23 cellular contexts compared by ENCODE assay signal in genomic region chr2:232652505-232652851, GRCh38. TPM values are rescaled to one million over a fixed set of nuclear protein-coding genes. Genes with fewer than 3 reads are reported as not detected.
DNase-seq lines count a peak whose midpoint lies in the region; ATAC-seq and TF ChIP-seq lines count a peak whose summit lies in the region.
"Had no signal": no experiment of that assay in that cellular context is flagged by ENCODE, and none has a peak within 500 bp of the region (broad histone marks: within the 10 kb centered on the region; RNA-seq: fewer than 3 reads in every experiment).

No MANE protein-coding gene starts in this region.

- H3K36me3 Mint-ChIP-seq in activated CD8-positive, alpha-beta T cell treated with anti-CD3 and anti-CD28 coated beads for 36 hours (ENCODE audit: low read depth): no peaks in the 10 kb centered on the region
- H3K36me3 Mint-ChIP-seq: activated naive CD8-positive, alpha-beta T cell; CD4-positive, alpha-beta memory T cell; stimulated activated naive B cell treated with anti-CD40 and anti-IgM and Interleukin-4, amounts not matched to agents 10 μg/mL and 1 μg/mL and 100 μg/mL, for 72 hours had no signal

- H3K27ac Mint-ChIP-seq in activated CD8-positive, alpha-beta T cell treated with anti-CD3 and anti-CD28 coated beads for 36 hours: no peak overlapping the region
- H3K27ac Mint-ChIP-seq: activated naive CD8-positive, alpha-beta T cell; CD4-positive, alpha-beta memory T cell; dendritic cell treated with granulocyte-macrophage colony-stimulating factor and Interleukin-4, amounts not matched to agents 40 ng/mL and 50 ng/mL, for 4 days; stimulated activated naive B cell treated with anti-CD40 and anti-IgM and Interleukin-4, amounts not matched to agents 10 μg/mL and 1 μg/mL and 100 μg/mL, for 72 hours had no signal

- no peaks in the 10 kb centered on the region for H3K36me3 ChIP-seq in mesodermal cell (ENCODE audit: control insufficient read depth, insufficient read depth, low read length)
- no peaks in the 10 kb centered on the region for H3K36me3 ChIP-seq in mucosa of descending colon (ENCODE audit: low read depth)
- H3K36me3 ChIP-seq: brain microvascular endothelial cell, Peyer's patch, tibial nerve had no signal

- POLR2A ChIA-PET in HEK293T (lab: Yijun Ruan, JAX): interaction anchor here (1.6 kb wide), 1 partner anchor 19 kb away, joined by 4 read pairs; the partner anchor contains the start of gene EFHD1
- POLR2A ChIA-PET in activated CD8-positive, alpha-beta T cell treated with anti-CD3 and anti-CD28 coated beads for 36 hours (lab: Charles Lee): no interaction called here

- H3K4me3 ChIP-seq in mesodermal cell (ENCODE audit: extremely low read depth, insufficient read depth, low read length, poor library complexity, severe bottlenecking): no peak overlapping the region
- no peak overlapping the region for H3K4me3 ChIP-seq in mucosa of descending colon
- H3K4me3 ChIP-seq: Peyer's patch, tibial nerve had no signal

- H3K27me3 Mint-ChIP-seq in activated CD8-positive, alpha-beta T cell treated with anti-CD3 and anti-CD28 coated beads for 36 hours: no peaks in the 10 kb centered on the region
- H3K27me3 Mint-ChIP-seq: activated naive CD8-positive, alpha-beta T cell; CD4-positive, alpha-beta memory T cell had no signal

- H3K4me1 ChIP-seq in mesodermal cell (ENCODE audit: control insufficient read depth, insufficient read depth, low read length, poor library complexity, severe bottlenecking) (peaks cover 10% of the 10 kb centered on the region), mucosa of descending colon (ENCODE audit: low read depth) (no peaks in the 10 kb centered on the region)
- H3K4me1 ChIP-seq: Peyer's patch had no signal

- no peak for ATAC-seq in mucosa of descending colon
- ATAC-seq in activated CD8-positive, alpha-beta T cell treated with anti-CD3 and anti-CD28 coated beads for 36 hours: no peak
- ATAC-seq: sciatic nerve; SK-N-SH treated with all-trans-retinoic acid at 6 μM for 48 hours; stimulated activated naive B cell treated with anti-CD40 and anti-IgM and Interleukin-4, amounts not matched to agents 10 μg/mL and 1 μg/mL and 100 μg/mL, for 72 hours had no signal

- no peak overlapping the region for H3K4me3 Mint-ChIP-seq in activated CD8-positive, alpha-beta T cell treated with anti-CD3 and anti-CD28 coated beads for 36 hours
- H3K4me3 Mint-ChIP-seq: activated naive CD8-positive, alpha-beta T cell; CD4-positive, alpha-beta memory T cell; dendritic cell treated with granulocyte-macrophage colony-stimulating factor and Interleukin-4, amounts not matched to agents 40 ng/mL and 50 ng/mL, for 4 days; stimulated activated naive B cell treated with anti-CD40 and anti-IgM and Interleukin-4, amounts not matched to agents 10 μg/mL and 1 μg/mL and 100 μg/mL, for 72 hours had no signal

- no peak for TF ChIP-seq CTCF in mucosa of descending colon (IDR thresholded peaks at IDR 0.05)
- no peak for TF ChIP-seq CTCF in activated CD8-positive, alpha-beta T cell treated with anti-CD3 and anti-CD28 coated beads for 36 hours (IDR thresholded peaks at IDR 0.05)

- no peaks in the 10 kb centered on the region for H3K9me3 ChIP-seq in mesodermal cell (ENCODE audit: control insufficient read depth, low read length)
- H3K9me3 ChIP-seq in mucosa of descending colon: no peaks in the 10 kb centered on the region
- H3K9me3 ChIP-seq: Peyer's patch, tibial nerve had no signal

- no peaks in the 10 kb centered on the region for H3K4me1 Mint-ChIP-seq in activated CD8-positive, alpha-beta T cell treated with anti-CD3 and anti-CD28 coated beads for 36 hours (ENCODE audit: low read depth)
- H3K4me1 Mint-ChIP-seq: CD4-positive, alpha-beta memory T cell; stimulated activated naive B cell treated with anti-CD40 and anti-IgM and Interleukin-4, amounts not matched to agents 10 μg/mL and 1 μg/mL and 100 μg/mL, for 72 hours had no signal

- CTCF ChIA-PET in HEK293T (lab: Yijun Ruan, JAX): no interaction called here
- CTCF ChIA-PET in activated CD8-positive, alpha-beta T cell treated with anti-CD3 and anti-CD28 coated beads for 36 hours (lab: Charles Lee): interaction anchor here (1.2 kb wide), 1 partner anchor 15 kb away, joined by 3 read pairs; no protein-coding TSS in a partner anchor

- WGBS in mesodermal cell (ENCODE audit: insufficient coverage in 2 of 2), 2 experiments: 55 to 73% methylated on average over 3 to 4 of the region's 4 CpGs

- H3K27ac ChIP-seq in mesodermal cell (ENCODE audit: low read depth, low read length, severe bottlenecking): peak overlapping the region; percentile 50
- H3K27ac ChIP-seq: brain microvascular endothelial cell, Peyer's patch, tibial nerve had no signal

- H3K9me3 Mint-ChIP-seq in activated CD8-positive, alpha-beta T cell treated with anti-CD3 and anti-CD28 coated beads for 36 hours: no peaks in the 10 kb centered on the region
- H3K9me3 Mint-ChIP-seq: CD4-positive, alpha-beta memory T cell; dendritic cell treated with granulocyte-macrophage colony-stimulating factor and Interleukin-4, amounts not matched to agents 40 ng/mL and 50 ng/mL, for 4 days; stimulated activated naive B cell treated with anti-CD40 and anti-IgM and Interleukin-4, amounts not matched to agents 10 μg/mL and 1 μg/mL and 100 μg/mL, for 72 hours had no signal

- intact Hi-C loops in mucosa of descending colon (cut with DNase I, micrococcal nuclease): no loop called here
- intact Hi-C loops in activated CD8-positive, alpha-beta T cell treated with anti-CD3 and anti-CD28 coated beads for 36 hours (cut with micrococcal nuclease): no loop called here

- peak; percentile 14 for DNase-seq in EL
- DNase-seq in HEK293T (ENCODE audit: extremely low spot score): no peak
- DNase-seq in amniotic epithelial cell (ENCODE audit: low read depth): peak; percentile 24
- DNase-seq in GDM1 (lab: John Stamatoyannopoulos, UW): no peak
- DNase-seq in activated CD4-positive, CD25-positive, alpha-beta regulatory T cell (lab: John Stamatoyannopoulos, UW): no peak
- DNase-seq in mucosa of descending colon: no peak
- DNase-seq in activated CD8-positive, alpha-beta T cell treated with anti-CD3 and anti-CD28 coated beads for 36 hours: no peak
- DNase-seq: activated CD4-positive, CD25-positive, alpha-beta regulatory T cell treated with anti-CD3 and anti-CD28 coated beads, Interleukin-2, amount 50 U/mL, for 72 hours; brain microvascular endothelial cell; CD4-positive, alpha-beta memory T cell; DMS53; KBM-7; NCI-H2029 treated with DMSO at 0.1 percent for 48 hours; NCI-H748 treated with DMSO at 0.1 percent for 48 hours; Peyer's patch; stimulated activated naive B cell treated with anti-CD40 and anti-IgM and Interleukin-4, amounts not matched to agents 10 μg/mL and 1 μg/mL and 100 μg/mL, for 72 hours; T-helper 9 cell had no signal

TF ChIP-seq in HEK293T, 16 proteins besides CTCF, POLR2A, EP300 and RAD21:
- TF ChIP-seq HDGF (IDR thresholded peaks at IDR 0.05; ENCODE audit: borderline replicate concordance) (no peak), LEF1 (IDR thresholded peaks at IDR 0.05; ENCODE audit: borderline replicate concordance) (peak; percentile 49; the same call in 1 of the 2 replicates)

RNA-seq across cellular contexts. Expression of gene EFHD1, which starts 19.1 kb away (rescaled TPM):
- 23.6 TPM for polyA plus RNA-seq in mesodermal cell (2013, experiment 1 of 2)
- 15.5 TPM for polyA plus RNA-seq in mesodermal cell (2013, experiment 2 of 2)
- total RNA-seq in mucosa of descending colon: 1 to 10 TPM; 2.2 to 4.8 (median 4.6) TPM
- total RNA-seq in activated CD8-positive, alpha-beta T cell treated with anti-CD3 and anti-CD28 coated beads for 36 hours: 1 to 10 TPM in 1 of 2 experiments, under 1 TPM in 1; 0.70 to 1.2 TPM

RNA-seq across cellular contexts. Expression of gene GIGYF2, which starts 44.7 kb away (rescaled TPM):
- polyA plus RNA-seq in mesodermal cell (2013, experiment 1 of 2): 35.2 TPM
- 33.8 TPM for polyA plus RNA-seq in mesodermal cell (2013, experiment 2 of 2)
- total RNA-seq in mucosa of descending colon: 10 to 100 TPM; 57.8 to 82.1 (median 74.8) TPM
- 10 to 100 TPM; 49.7 to 52.5 TPM for total RNA-seq in activated CD8-positive, alpha-beta T cell treated with anti-CD3 and anti-CD28 coated beads for 36 hours

Comparison
In these comparisons a context has a peak if more than half of its experiments do, and no peak if none do; other contexts are left out.
1. DNase-seq: peak in EL (single experiment) and amniotic epithelial cell (single experiment); none in HEK293T (single experiment), GDM1 (single experiment), activated CD4-positive, CD25-positive, alpha-beta regulatory T cell (0 of 4), mucosa of descending colon (0 of 3) and activated CD8-positive, alpha-beta T cell treated with anti-CD3 and anti-CD28 coated beads for 36 hours (single experiment).